Comparison of ENCODE assay signal across 8 cellular contexts in genomic region chr17:16353702-16354174, GRCh38. TPM values are rescaled to one million over a fixed set of nuclear protein-coding genes. Genes with fewer than 3 reads are reported as not detected.
DNase-seq lines count a peak whose midpoint lies in the region; ATAC-seq and TF ChIP-seq lines count a peak whose summit lies in the region.

No MANE protein-coding gene starts in this region.

- peaks cover 0 to 20% (median 6%) of the 10 kb centered on the region in 11 experiments; a peak in 6 of 22 replicates for H4K20me1 ChIP-seq in BLaER1 treated with 17β-estradiol and CSF1 and Interleukin-3, amounts not matched to agents 10 nM and 100 nM
- peaks cover 28% of the 10 kb centered on the region for H4K20me1 ChIP-seq in Loucy (ENCODE audit: insufficient read depth, low read length, poor library complexity, severe bottlenecking)

- H3K4me2 ChIP-seq in BLaER1 treated with 17β-estradiol and CSF1 and Interleukin-3, amounts not matched to agents 10 nM and 100 nM: peak overlapping the region; percentile 55 to 91 (median 77)
- peak overlapping the region; percentile 62 for H3K4me2 ChIP-seq in Loucy (ENCODE audit: low read depth, low read length, poor library complexity, severe bottlenecking)

- no peak for ATAC-seq in GM19035 (IDR thresholded peaks at IDR 0.05; ENCODE audit: unreplicated experiment)
- no peak for ATAC-seq in HG03139 (IDR thresholded peaks at IDR 0.05; ENCODE audit: unreplicated experiment)

- peaks cover 40 to 62% (median 55%) of the 10 kb centered on the region in 11 experiments for H3K27me3 ChIP-seq in BLaER1 treated with 17β-estradiol and CSF1 and Interleukin-3, amounts not matched to agents 10 nM and 100 nM
- H3K27me3 ChIP-seq in Loucy (ENCODE audit: insufficient read depth, low read length, poor library complexity, severe bottlenecking): no peaks in the 10 kb centered on the region
- no peaks in the 10 kb centered on the region for H3K27me3 ChIP-seq in effector memory CD4-positive, alpha-beta T cell (replicated peaks; ENCODE audit: control insufficient read depth, insufficient read depth, low read length, poor library complexity, severe bottlenecking)
- H3K27me3 ChIP-seq in neuron (ENCODE audit: insufficient read depth, low read length): no peaks in the 10 kb centered on the region

- no peak overlapping the region for H3K27ac ChIP-seq in BLaER1 treated with 17β-estradiol and CSF1 and Interleukin-3, amounts not matched to agents 10 nM and 100 nM
- H3K27ac ChIP-seq in effector memory CD4-positive, alpha-beta T cell (ENCODE audit: insufficient read depth, low read length, poor library complexity, severe bottlenecking): peak overlapping the region; percentile 38

- peaks cover 0 to 21% (median 13%) of the 10 kb centered on the region in 11 experiments; a peak in 19 of 22 replicates for H3K9me3 ChIP-seq in BLaER1 treated with 17β-estradiol and CSF1 and Interleukin-3, amounts not matched to agents 10 nM and 100 nM (replicated peaks in 1 of 11)
- H3K9me3 ChIP-seq in Loucy (ENCODE audit: insufficient read depth, low read depth, low read length) (no peaks in the 10 kb centered on the region), neuron (ENCODE audit: low read length) (peaks cover 6% of the 10 kb centered on the region)
- H3K9me3 ChIP-seq in effector memory CD4-positive, alpha-beta T cell (ENCODE audit: control insufficient read depth, low read length): no peaks in the 10 kb centered on the region

- no peak for TF ChIP-seq CTCF in Loucy (conservative IDR thresholded peaks at IDR 0.05; ENCODE audit: low read length)

- peaks cover 0 to 11% (median 0%) of the 10 kb centered on the region in 11 experiments; a peak in 4 of 22 replicates for H3K36me3 ChIP-seq in BLaER1 treated with 17β-estradiol and CSF1 and Interleukin-3, amounts not matched to agents 10 nM and 100 nM
- peaks cover 6% of the 10 kb centered on the region for H3K36me3 ChIP-seq in Loucy (ENCODE audit: insufficient read depth, low read length)
- no peaks in the 10 kb centered on the region for H3K36me3 ChIP-seq in effector memory CD4-positive, alpha-beta T cell (ENCODE audit: control insufficient read depth, insufficient read depth, low read length)
- H3K36me3 ChIP-seq in neuron (ENCODE audit: insufficient read depth, low read length): peaks cover 13% of the 10 kb centered on the region

- H3F3A ChIP-seq in Loucy (ENCODE audit: low read depth): no peaks in the 10 kb centered on the region

- peaks cover 0 to 12% (median 6%) of the 10 kb centered on the region in 10 experiments; a peak in 8 of 20 replicates for H3K4me1 ChIP-seq in BLaER1 treated with 17β-estradiol and CSF1 and Interleukin-3, amounts not matched to agents 10 nM and 100 nM
- peaks cover 23% of the 10 kb centered on the region for H3K4me1 ChIP-seq in Loucy (ENCODE audit: insufficient read depth, low read length, poor library complexity, severe bottlenecking)
- H3K4me1 ChIP-seq in effector memory CD4-positive, alpha-beta T cell (ENCODE audit: control insufficient read depth, insufficient read depth, low read length, poor library complexity, severe bottlenecking): peaks cover 7% of the 10 kb centered on the region
- H3K4me1 ChIP-seq in neuron (ENCODE audit: insufficient read depth, low read length): no peaks in the 10 kb centered on the region

- H2AFZ ChIP-seq in Loucy (ENCODE audit: low read length): peak overlapping the region; percentile 89
- H2AFZ ChIP-seq in neuron (ENCODE audit: low read depth, low read length): peak overlapping the region; percentile 61

- no peak for DNase-seq in effector memory CD4-positive, alpha-beta T cell
- DNase-seq in A172 (ENCODE audit: low spot score) (no peak), anterior cingulate cortex (lab: John Stamatoyannopoulos, UW) (no peak)

- peak overlapping the region; percentile 52 to 68 (median 59); a peak in 18 of 20 replicates for H3K4me3 ChIP-seq in BLaER1 treated with 17β-estradiol and CSF1 and Interleukin-3, amounts not matched to agents 10 nM and 100 nM
- H3K4me3 ChIP-seq in Loucy (ENCODE audit: low read length, poor library complexity, severe bottlenecking) (peak overlapping the region; percentile 84), neuron (ENCODE audit: low read length) (peak overlapping the region; percentile 32)
- H3K4me3 ChIP-seq in effector memory CD4-positive, alpha-beta T cell (ENCODE audit: insufficient read depth, low read depth, low read length, poor library complexity, severe bottlenecking): peak overlapping the region; percentile 46

- H3K79me2 ChIP-seq in Loucy (ENCODE audit: insufficient read depth, low read length): peaks cover 43% of the 10 kb centered on the region

- H3K9ac ChIP-seq in BLaER1 treated with 17β-estradiol and CSF1 and Interleukin-3, amounts not matched to agents 10 nM and 100 nM: peak overlapping the region in 1 of 11 experiments; percentile 77; a peak in 2 of 22 replicates
- H3K9ac ChIP-seq in Loucy (ENCODE audit: low read depth, low read length, poor library complexity, severe bottlenecking): no peak overlapping the region

- H3K9me2 ChIP-seq in Loucy (replicated peaks; ENCODE audit: low read depth, low read length): no peaks in the 10 kb centered on the region

RNA-seq across cellular contexts. Expression of gene CENPV, which starts 0.5 kb away (rescaled TPM):
- total RNA-seq in A172 (2014; rRNA removed; shearing (Covaris generic)): 22.2 and 29.7 TPM in 2 replicates

RNA-seq across cellular contexts. Expression of gene UBB, which starts 27.2 kb away (rescaled TPM):
- total RNA-seq in A172 (2014; rRNA removed; shearing (Covaris generic)): 1,859 and 2,439 TPM in 2 replicates

Comparison
In these comparisons a context has a peak if more than half of its experiments do, and no peak if none do; other contexts are left out.
1. H3K4me3 ChIP-seq: peak in every context shown above with its lines; median percentile 84 in Loucy; 59 in BLaER1 treated with 17β-estradiol and CSF1 and Interleukin-3, amounts not matched to agents 10 nM and 100 nM; 46 in effector memory CD4-positive, alpha-beta T cell; 32 in neuron.